ENCODE assay signal across 13 cellular contexts in the genomic region with DNA sequence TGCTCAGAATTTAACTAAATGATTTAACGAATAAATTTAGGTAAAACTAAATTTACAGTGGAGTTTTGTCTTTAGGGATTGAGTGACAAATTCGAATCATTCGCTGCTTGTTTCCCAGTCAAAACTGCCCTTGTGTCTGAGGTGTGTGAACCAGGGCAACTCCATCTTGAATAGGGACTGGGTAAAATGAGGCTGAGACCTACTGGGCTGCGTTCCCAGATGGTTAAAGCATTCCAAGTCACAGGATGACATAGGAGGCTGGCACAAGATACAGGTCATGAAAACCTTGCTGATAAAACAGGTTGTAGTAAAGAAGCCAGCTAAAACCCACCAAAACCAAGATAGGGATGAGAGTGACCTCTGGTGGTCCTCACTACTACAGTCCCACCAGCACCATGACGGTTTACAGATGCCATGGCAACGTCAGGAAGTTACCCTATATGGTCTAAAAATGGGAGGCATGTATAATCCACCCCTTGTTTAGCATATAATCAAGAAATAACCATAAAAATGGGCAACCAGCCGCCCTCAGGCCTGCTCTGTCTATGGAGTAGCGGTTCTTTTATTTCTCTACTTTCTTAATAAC. TPM values are rescaled to one million over a fixed set of nuclear protein-coding genes. Genes with fewer than 3 reads are reported as not detected.
DNase-seq lines count a peak whose midpoint lies in the region; ATAC-seq and TF ChIP-seq lines count a peak whose summit lies in the region.
"Had no signal": no experiment of that assay in that cellular context is flagged by ENCODE, and none has a peak within 500 bp of the region (broad histone marks: within the 10 kb centered on the region; RNA-seq: fewer than 3 reads in every experiment).

No MANE protein-coding gene starts in this region.

- H3K36me3 Mint-ChIP-seq in neural progenitor cell: no peaks in the 10 kb centered on the region
- H3K36me3 Mint-ChIP-seq in MCF 10A (ENCODE audit: insufficient read depth, unreplicated experiment): no peaks in the 10 kb centered on the region

- H3K4me1 Mint-ChIP-seq in neural progenitor cell: peaks cover 9% of the 10 kb centered on the region
- H3K4me1 Mint-ChIP-seq in MCF 10A (ENCODE audit: insufficient read depth, unreplicated experiment): no peaks in the 10 kb centered on the region

- BruUV-seq in IMR-90 (replicated peaks; lab: Mats Ljungman, UMichigan) (no TSS peak), MCF 10A (replicated peaks; lab: Mats Ljungman, UMichigan) (no TSS peak)

- H3K27ac Mint-ChIP-seq in neural progenitor cell: no peak overlapping the region
- H3K27ac Mint-ChIP-seq in MCF 10A (ENCODE audit: low read depth, unreplicated experiment): no peak overlapping the region

- TF ChIP-seq POLR2A in IMR-90 (IDR thresholded peaks at IDR 0.05; ENCODE audit: low read depth, low read length): no peak

- no peaks in the 10 kb centered on the region for H3K79me1 ChIP-seq in IMR-90 (ENCODE audit: low read depth in 1 of 2, low read length in 2 of 2)

- no peak overlapping the region for H3K4ac ChIP-seq in IMR-90 (ENCODE audit: low read depth, low read length)

- H3K27me3 ChIP-seq in IMR-90 (ENCODE audit: control insufficient read depth, insufficient read depth, low read length) (peaks cover 10% of the 10 kb centered on the region), neural progenitor cell (no peaks in the 10 kb centered on the region)

- H2BK15ac ChIP-seq in IMR-90 (ENCODE audit: low read depth, low read length): no peak overlapping the region

- in situ Hi-C loops in IMR-90 (cut with MboI; ENCODE audit: low sequenced_read_pairs): loop anchor here (10.0 kb wide), 1 partner anchor 120 kb away; no protein-coding TSS in a partner anchor
- in situ Hi-C loops in astrocyte of the spinal cord (cut with HindIII; ENCODE audit: low sequenced_read_pairs): no loop called here

- peak; percentile 31 for TF ChIP-seq RAD21 in IMR-90 (IDR thresholded peaks at IDR 0.05; ENCODE audit: low read length)

- H4K91ac ChIP-seq in IMR-90 (ENCODE audit: insufficient read depth, low read depth, low read length): no peak overlapping the region

- POLR2A ChIA-PET in IMR-90 (lab: Charles Lee; ENCODE audit: unreplicated experiment): no interaction called here
- POLR2A ChIA-PET in MCF 10A (lab: Yijun Ruan, JAX): no interaction called here

- H2AFZ ChIP-seq in IMR-90 (replicated peaks; ENCODE audit: low read length, poor library complexity) (peak overlapping the region; percentile 14), neural progenitor cell (replicated peaks) (peak overlapping the region; percentile 38)

- H4K5ac ChIP-seq in IMR-90 (ENCODE audit: low read depth, low read length): no peak overlapping the region

- H3K36me3 ChIP-seq in IMR-90 (ENCODE audit: control insufficient read depth, insufficient read depth, low read length): no peaks in the 10 kb centered on the region
- H3K36me3 ChIP-seq in neural progenitor cell: no peaks in the 10 kb centered on the region
- H3K36me3 ChIP-seq: esophagus squamous epithelium had no signal

- DNase-seq in DMS 273 (lab: John Stamatoyannopoulos, UW; ENCODE audit: unreplicated experiment): peak; percentile 39
- DNase-seq in DMS 273 treated with DMSO at 0.1 percent for 48 hours (lab: John Stamatoyannopoulos, UW): no peak
- no peak for DNase-seq in IMR-90
- DNase-seq in astrocyte of the spinal cord (ENCODE audit: low read depth, low spot score): peak; percentile 9
- peak; percentile 55 for DNase-seq in neural progenitor cell (ENCODE audit: low spot score)
- no peak for DNase-seq in amniotic stem cell (lab: John Stamatoyannopoulos, UW)
- DNase-seq in MCF 10A (ENCODE audit: unreplicated experiment): no peak
- DNase-seq: esophagus squamous epithelium; GDM1; kidney glomerular epithelial cell; occipital lobe; stimulated activated CD4-positive, alpha-beta T cell treated with anti-CD3 and anti-CD28 coated beads, Interleukin-4, amount 100 ng/mL, for 1 hour had no signal

- H3K14ac ChIP-seq in IMR-90 (replicated peaks; ENCODE audit: low read depth, low read length): no peak overlapping the region

- H3K4me3 ChIP-seq in IMR-90 (ENCODE audit: insufficient read depth, low read depth, low read length) (no peak overlapping the region), astrocyte of the spinal cord (ENCODE audit: low read depth, low read length) (no peak overlapping the region), neural progenitor cell (no peak overlapping the region)
- H3K4me3 ChIP-seq: esophagus squamous epithelium had no signal

- peaks cover 2% of the 10 kb centered on the region; the same call in 1 of the 2 replicates for H3K9me1 ChIP-seq in IMR-90 (ENCODE audit: insufficient read depth, low read length)

- no peak overlapping the region for H2BK120ac ChIP-seq in IMR-90 (ENCODE audit: low read depth, low read length)

- WGBS in IMR-90 (ENCODE audit: extremely low coverage in 2 of 2, insufficient read length in 1 of 2), 2 experiments: 96% methylated on average over 3 of the region's 8 CpGs; no CpG with 5 or more reads in 1 of the 2 experiments

- H2AK5ac ChIP-seq in IMR-90 (ENCODE audit: low read depth, low read length): no peak overlapping the region

- CTCF ChIA-PET in IMR-90 (lab: Yijun Ruan, JAX) (interaction anchor here (1.9 kb wide), 1 partner anchor 8 kb away, joined by 4 read pairs; no protein-coding TSS in a partner anchor), MCF 10A (lab: Yijun Ruan, JAX) (no interaction called here)

- no peak overlapping the region for H3K27ac ChIP-seq in IMR-90 (ENCODE audit: insufficient read depth, low read length)
- H3K27ac ChIP-seq in neural progenitor cell: no peak overlapping the region
- H3K27ac ChIP-seq: esophagus squamous epithelium had no signal

- ATAC-seq in IMR-90 (ENCODE audit: low read depth) (no peak), HG02840 (IDR thresholded peaks at IDR 0.05; ENCODE audit: low FRiP score, unreplicated experiment) (no peak)

- H4K20me1 ChIP-seq in IMR-90 (ENCODE audit: insufficient read depth, low read length): no peaks in the 10 kb centered on the region
- no peaks in the 10 kb centered on the region for H4K20me1 ChIP-seq in neural progenitor cell (ENCODE audit: low read depth)

- H3K23ac ChIP-seq in IMR-90 (ENCODE audit: low read depth, low read length): no peak overlapping the region

- intact Hi-C loops in IMR-90 (cut with micrococcal nuclease): no loop called here
- intact Hi-C loops in MCF 10A (cut with micrococcal nuclease): no loop called here

- H3K9me3 ChIP-seq in IMR-90 (ENCODE audit: control insufficient read depth, insufficient read depth, low read length) (peaks cover 4% of the 10 kb centered on the region), neural progenitor cell (ENCODE audit: low read depth) (no peaks in the 10 kb centered on the region)
- H3K9me3 ChIP-seq: esophagus squamous epithelium had no signal

- H3K79me2 ChIP-seq in neural progenitor cell (ENCODE audit: low read depth): no peaks in the 10 kb centered on the region

- H3K27me3 Mint-ChIP-seq in neural progenitor cell (ENCODE audit: insufficient read depth, low read depth) (peaks cover 2% of the 10 kb centered on the region), MCF 10A (ENCODE audit: insufficient read depth, unreplicated experiment) (peaks cover 27% of the 10 kb centered on the region)

- H3K9ac ChIP-seq in IMR-90 (ENCODE audit: low read depth, low read length) (no peak overlapping the region), neural progenitor cell (no peak overlapping the region)

- H3K4me3 Mint-ChIP-seq in neural progenitor cell (no peak overlapping the region), MCF 10A (ENCODE audit: unreplicated experiment) (no peak overlapping the region)

- no peak overlapping the region for H4K8ac ChIP-seq in IMR-90 (ENCODE audit: low read depth in 2 of 2, low read length in 2 of 2)

- no peak overlapping the region for H3K4me2 ChIP-seq in IMR-90 (ENCODE audit: low read depth, low read length)
- no peak overlapping the region for H3K4me2 ChIP-seq in neural progenitor cell

- H2AK9ac ChIP-seq in IMR-90 (replicated peaks; ENCODE audit: low read depth, low read length, poor library complexity): no peak overlapping the region

- dilution Hi-C loops in IMR-90 (cut with HindIII; ENCODE audit: low sequenced_read_pairs, unreplicated experiment): no loop called here

- no peak overlapping the region for H2BK20ac ChIP-seq in IMR-90 (ENCODE audit: low read depth, low read length)

- no peak overlapping the region for H3K56ac ChIP-seq in IMR-90 (ENCODE audit: extremely low read depth, insufficient read depth, low read length)

- H3K18ac ChIP-seq in IMR-90 (ENCODE audit: low read depth, low read length): no peak overlapping the region

- peaks cover 2% of the 10 kb centered on the region for H3K9me3 Mint-ChIP-seq in neural progenitor cell
- no peaks in the 10 kb centered on the region for H3K9me3 Mint-ChIP-seq in MCF 10A (ENCODE audit: unreplicated experiment)

- H3K4me1 ChIP-seq in IMR-90 (ENCODE audit: control insufficient read depth, insufficient read depth, low read length): peaks cover 2% of the 10 kb centered on the region; the same call in 1 of the 2 replicates
- peaks cover 14% of the 10 kb centered on the region for H3K4me1 ChIP-seq in neural progenitor cell
- H3K4me1 ChIP-seq: esophagus squamous epithelium had no signal

- peaks cover 9% of the 10 kb centered on the region for H3F3A ChIP-seq in neural progenitor cell (ENCODE audit: low read depth)

- TF ChIP-seq CTCF in IMR-90 (conservative IDR thresholded peaks at IDR 0.05; ENCODE audit: low read depth, low read length) (peak; percentile 25; the same call in 1 of the 2 replicates), astrocyte of the spinal cord (IDR thresholded peaks at IDR 0.05; ENCODE audit: low read depth, low read length) (peak; percentile 26), neural progenitor cell (IDR thresholded peaks at IDR 0.05) (peak; percentile 67), MCF 10A (IDR thresholded peaks at IDR 0.05; ENCODE audit: unreplicated experiment) (no peak)

- no peak overlapping the region for H2BK5ac ChIP-seq in IMR-90 (ENCODE audit: low read depth, low read length, poor library complexity, severe bottlenecking)

TF ChIP-seq in IMR-90, 13 proteins besides CTCF, POLR2A, EP300 and RAD21 (continues in another document):
- TF ChIP-seq NFE2L2 (IDR thresholded peaks at IDR 0.05; ENCODE audit: low read depth, low read length): no peak
- TF ChIP-seq FOS (IDR thresholded peaks at IDR 0.05; ENCODE audit: low read depth, low read length): no peak
- no peak for TF ChIP-seq RFX5 (IDR thresholded peaks at IDR 0.05; ENCODE audit: low read depth, low read length)
- no peak for TF ChIP-seq CEBPB (IDR thresholded peaks at IDR 0.05; ENCODE audit: low read depth, low read length)
- no peak for TF ChIP-seq MAZ (IDR thresholded peaks at IDR 0.05; ENCODE audit: borderline replicate concordance, low read depth, low read length)
- TF ChIP-seq MAFK (IDR thresholded peaks at IDR 0.05; ENCODE audit: low read depth, low read length): no peak
- no peak for TF ChIP-seq SMC3 (IDR thresholded peaks at IDR 0.05; ENCODE audit: low read depth, low read length)
- no peak for TF ChIP-seq CHD1 (IDR thresholded peaks at IDR 0.05; ENCODE audit: low read depth, low read length)

RNA-seq across cellular contexts. Expression of gene ANKRD10, which starts 10.2 kb away (rescaled TPM):
- total RNA-seq in IMR-90 (2012; rRNA removed): 18.3 and 24.2 TPM in 2 replicates
- 24.2 and 31.1 TPM in 2 replicates for polyA plus RNA-seq in IMR-90 (2012; rRNA removed)
- polyA plus RNA-seq in IMR-90 (2012; cell fraction: cytosol; rRNA removed): 7.4 and 11.9 TPM in 2 replicates
- 105 and 271 TPM in 2 replicates for polyA plus RNA-seq in IMR-90 (2012; cell fraction: nucleus; rRNA removed; ENCODE audit: low replicate concordance)
- 188 and 212 TPM in 2 replicates for total RNA-seq in neural progenitor cell (ENCODE audit: low replicate concordance)
- 61.7 and 76.0 TPM in 2 replicates for total RNA-seq in MCF 10A (2022)

Comparison
In these comparisons a context has a peak if more than half of its experiments do, and no peak if none do; other contexts are left out.
1. DNase-seq: peak in DMS 273 (single experiment), astrocyte of the spinal cord (single experiment) and neural progenitor cell (single experiment); none in DMS 273 treated with DMSO at 0.1 percent for 48 hours (single experiment), IMR-90 (single experiment), amniotic stem cell (single experiment) and MCF 10A (single experiment).